ENCODE assay signal across 8 cellular contexts in the genomic region with DNA sequence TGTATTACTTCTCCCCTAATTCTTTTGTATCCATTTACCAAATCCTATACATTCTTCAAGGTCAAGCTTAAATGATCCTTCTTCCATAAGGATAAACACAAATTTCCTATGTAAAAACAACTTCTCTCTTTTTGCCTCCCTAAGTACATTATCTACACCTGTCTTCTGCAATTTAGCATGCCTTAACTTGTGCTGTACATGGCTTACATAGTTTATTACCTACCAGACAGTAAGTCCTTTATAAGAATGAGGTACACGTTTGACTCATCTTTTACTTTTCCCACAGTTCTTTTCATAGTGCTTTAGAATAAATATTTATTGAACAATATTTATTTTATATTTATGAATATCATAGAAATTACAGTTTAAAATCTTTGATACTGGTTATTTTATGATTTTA.
"Had no signal": no experiment of that assay in that cellular context is flagged by ENCODE, and none has a peak within 500 bp of the region (broad histone marks: within the 10 kb centered on the region; RNA-seq: fewer than 3 reads in every experiment).

No MANE protein-coding gene starts in this region.

- H3K4me1 Mint-ChIP-seq: GM23338, H9 had no signal

- H3K4me3 Mint-ChIP-seq: GM23338, H9 had no signal

- FAIRE-seq: H1, H54, HepG2 had no signal

- DNase-seq: H9, HCEC 1CT had no signal

- H3K4me3 ChIP-seq: GM23338 had no signal

- ATAC-seq: GM23338, HepG2 had no signal

- H3K27ac ChIP-seq: HL-60 had no signal

- H3K27me3 Mint-ChIP-seq: IgD-negative memory B cell had no signal
